In genomic region chr11:132686827-132687370, GRCh38 we compare ENCODE assay signal across 17 cellular contexts.
A peak's percentile ranks its signal among the peaks of the same experiment; 100 is the strongest.
DNase-seq lines count a peak whose midpoint lies in the region; ATAC-seq and TF ChIP-seq lines count a peak whose summit lies in the region.
"Had no signal": no experiment of that assay in that cellular context is flagged by ENCODE, and none has a peak within 500 bp of the region (broad histone marks: within the 10 kb centered on the region; RNA-seq: fewer than 3 reads in every experiment).

No MANE protein-coding gene starts in this region.

- H3K4me1 Mint-ChIP-seq in osteocyte (ENCODE audit: unreplicated experiment): peaks cover 50% of the 10 kb centered on the region

- no peaks in the 10 kb centered on the region for H3K36me3 Mint-ChIP-seq in osteocyte (ENCODE audit: unreplicated experiment)

- TF ChIP-seq CTCF in AG04449 (IDR thresholded peaks at IDR 0.05; ENCODE audit: insufficient read depth, low read length, missing control alignments): no peak
- TF ChIP-seq CTCF in osteocyte (IDR thresholded peaks at IDR 0.05): no peak

- ATAC-seq in GM19035 (IDR thresholded peaks at IDR 0.05; ENCODE audit: unreplicated experiment): no peak
- ATAC-seq in GM19467 (IDR thresholded peaks at IDR 0.05; ENCODE audit: unreplicated experiment): no peak
- ATAC-seq: A549, K562, Panc1 had no signal

- POLR2A ChIA-PET in AG04449 (lab: Yijun Ruan, JAX): no interaction called here

- H3K9me3 Mint-ChIP-seq in osteocyte (ENCODE audit: unreplicated experiment): no peaks in the 10 kb centered on the region

- H3K9me3 ChIP-seq in adipocyte (ENCODE audit: control insufficient read depth, low read length): no peaks in the 10 kb centered on the region
- H3K9me3 ChIP-seq: A549, SJSA1 had no signal

- no peak overlapping the region for H3K4me3 ChIP-seq in AG04449 (ENCODE audit: low read depth, low read length)
- no peak overlapping the region for H3K4me3 ChIP-seq in adipocyte (ENCODE audit: low read length)
- H3K4me3 ChIP-seq: A549, K562, SJSA1 had no signal

- H3K27me3 Mint-ChIP-seq in osteocyte (ENCODE audit: unreplicated experiment): no peaks in the 10 kb centered on the region

- CTCF ChIA-PET in AG04449 (lab: Yijun Ruan, JAX): interaction anchor here (1.0 to 2.4 kb wide), 2 partner anchors 29 to 255 kb away, joined by 3 to 10 read pairs; no protein-coding TSS in a partner anchor

- H3K27ac Mint-ChIP-seq in osteocyte (ENCODE audit: unreplicated experiment): peak overlapping the region; percentile 78

- H3K36me3 ChIP-seq in adipocyte (ENCODE audit: control insufficient read depth, insufficient read depth, low read length, severe bottlenecking): no peaks in the 10 kb centered on the region
- H3K36me3 ChIP-seq: SJSA1 had no signal

- no peak overlapping the region for H3K4me3 Mint-ChIP-seq in osteocyte (ENCODE audit: unreplicated experiment)

- no peak overlapping the region for H3K9ac ChIP-seq in adipocyte (ENCODE audit: low read length)

- H3K4me1 ChIP-seq in adipocyte (ENCODE audit: control insufficient read depth, insufficient read depth, low read length): peaks cover 6% of the 10 kb centered on the region
- H3K4me1 ChIP-seq: A549, SJSA1 had no signal

- no peaks in the 10 kb centered on the region for H3K27me3 ChIP-seq in adipocyte (replicated peaks; ENCODE audit: control insufficient read depth, insufficient read depth, low read length)
- H3K27me3 ChIP-seq: SJSA1 had no signal

- DNase-seq in AG04449 (ENCODE audit: low read depth, low spot score) (peak; percentile 4), adipocyte (ENCODE audit: low read depth) (peak; percentile 10), dermis blood vessel endothelial cell (peak; percentile 54), osteocyte (ENCODE audit: extremely low spot score, unreplicated experiment) (no peak), NCI-H2227 treated with DMSO at 0.1 percent for 48 hours (lab: John Stamatoyannopoulos, UW) (no peak)
- DNase-seq: DND-41, NCI-H1105, NCI-H2081, NCI-H2171 treated with DMSO at 0.1 percent for 48 hours, NCI-H446 treated with DMSO at 0.1 percent for 48 hours, NCI-H69 had no signal

Comparison
In these comparisons a context has a peak if more than half of its experiments do, and no peak if none do; other contexts are left out.
1. DNase-seq: peak in AG04449 (single experiment), adipocyte (single experiment) and dermis blood vessel endothelial cell (single experiment); none in osteocyte (single experiment) and NCI-H2227 treated with DMSO at 0.1 percent for 48 hours (single experiment).